Comparison of ENCODE assay signal across 7 cellular contexts in the genomic region with DNA sequence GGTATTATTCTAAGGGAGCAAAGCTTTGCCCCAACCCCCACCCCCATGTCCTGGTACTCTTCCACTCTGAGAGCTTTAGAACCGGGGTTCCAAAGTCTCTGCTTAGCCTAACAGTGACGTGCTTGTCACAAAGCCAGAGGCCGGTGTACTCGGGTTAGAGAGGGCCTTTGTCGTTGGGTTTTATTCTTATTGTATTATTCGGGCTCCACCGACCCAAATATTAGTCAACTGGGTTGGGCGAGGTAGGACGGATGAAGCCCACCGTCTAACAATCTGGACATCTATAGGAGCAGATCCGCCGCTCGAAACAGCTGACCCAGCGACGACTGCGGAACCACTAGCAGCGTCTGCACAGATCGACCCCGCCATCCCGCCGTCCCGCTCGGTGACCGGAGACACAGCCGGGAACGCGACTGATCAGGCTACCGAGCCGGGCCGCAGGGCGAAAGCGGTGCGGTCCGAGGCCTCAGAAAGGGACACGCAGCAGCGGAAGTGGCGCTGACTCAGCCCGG. TPM values are rescaled to one million over a fixed set of nuclear protein-coding genes. Genes with fewer than 3 reads are reported as not detected.
DNase-seq lines count a peak whose midpoint lies in the region; ATAC-seq, FAIRE-seq and TF ChIP-seq lines count a peak whose summit lies in the region.
"Not testable (repeated sequence)": the region's sequence is repeated elsewhere in the genome, so short reads cannot be mapped to it uniquely, and the experiment has no call there.

No MANE protein-coding gene starts in this region.

- H2AFZ ChIP-seq in K562 (ENCODE audit: low read depth, low read length): peak overlapping the region; percentile 81

- peak overlapping the region; percentile 96 for H3K27ac ChIP-seq in K562 (ENCODE audit: extremely low read depth, low read depth, low read length)
- H3K27ac ChIP-seq in lung (ENCODE audit: low read depth in 1 of 2, low read length in 1 of 2): peak overlapping the region; percentile 94 to 97
- peak overlapping the region; percentile 91 to 94 (median 91) for H3K27ac ChIP-seq in sigmoid colon

- peaks cover 29% of the 10 kb centered on the region; the same call in 2 of the 3 replicates for H3K36me3 ChIP-seq in K562 (ENCODE audit: control insufficient read depth, insufficient read depth, low read length)
- H3K36me3 ChIP-seq in lung (ENCODE audit: control insufficient read depth in 2 of 2, insufficient read depth in 2 of 2, low read length in 2 of 2); sigmoid colon: not testable (repeated sequence)

- not testable (repeated sequence) for H3K27me3 Mint-ChIP-seq in T-helper 1 cell treated with Interleukin-12 subunit alpha and Interleukin-12 subunit beta and Interleukin-4 antibody, amounts not matched to agents 30 μg/mL and 1 μg/mL, for 36 hours (ENCODE audit: low read depth)

- not testable (repeated sequence) for H3K27me3 ChIP-seq in K562 (ENCODE audit: control insufficient read depth in 2 of 2, insufficient read depth in 2 of 2, low read length in 2 of 2); lung (ENCODE audit: control insufficient read depth, insufficient read depth); sigmoid colon

- TF ChIP-seq EP300 in K562 (IDR thresholded peaks at IDR 0.05; ENCODE audit: low read length); sigmoid colon (IDR thresholded peaks at IDR 0.05): not testable (repeated sequence)

- BruUV-seq in K562 (replicated peaks; lab: Mats Ljungman, UMichigan): TSS peak; percentile 27

- peak overlapping the region; percentile 94 for H3K4me2 ChIP-seq in K562 (ENCODE audit: insufficient read depth, low read length)

- peak overlapping the region; percentile 97 for H3K4me3 ChIP-seq in K562
- peak overlapping the region; percentile 97 for H3K4me3 ChIP-seq in fibroblast of the aortic adventitia (ENCODE audit: low read depth, low read length)
- H3K4me3 ChIP-seq in lung: peak overlapping the region; percentile 38
- peak overlapping the region; percentile 86 to 92 (median 88) for H3K4me3 ChIP-seq in sigmoid colon

- not testable (repeated sequence) for H3K9me1 ChIP-seq in K562 (ENCODE audit: control insufficient read depth, insufficient read depth, low read length)

- WGBS in K562 (ENCODE audit: insufficient coverage, low coverage, missing lambda C conversion rate): 0% methylated on average over 18 of the region's 38 CpGs
- 0 to 1% methylated on average over 22 to 25 of the region's 38 CpGs for whole genome bisulfite sequencing in lung, 2 donors
- 0 to 1% methylated on average over 25 to 26 of the region's 38 CpGs for WGBS in sigmoid colon, 2 donors

- not testable (repeated sequence) for H3K36me3 Mint-ChIP-seq in T-helper 1 cell treated with Interleukin-12 subunit alpha and Interleukin-12 subunit beta and Interleukin-4 antibody, amounts not matched to agents 30 μg/mL and 1 μg/mL, for 36 hours (ENCODE audit: low read depth)

- H3K4me1 ChIP-seq in K562 (replicated peaks in 1 of 2; ENCODE audit: control insufficient read depth in 2 of 2, insufficient read depth in 2 of 2, low read length in 2 of 2) (peaks cover 26 to 30% of the 10 kb centered on the region in 2 experiments), sigmoid colon (peaks cover 0 to 43% (median 35%) of the 10 kb centered on the region in 4 donors)
- not testable (repeated sequence) for H3K4me1 ChIP-seq in lung (ENCODE audit: control insufficient read depth in 2 of 2, insufficient read depth in 2 of 2, low read length in 2 of 2)

- CTCF ChIA-PET in K562 (lab: Yijun Ruan, JAX; ENCODE audit: low intra/inter-chr PET ratio): not testable (repeated sequence)

- TF ChIP-seq RAD21 in K562 (CRISPR knock-in tag; conservative IDR thresholded peaks at IDR 0.05 in 1 of 2, IDR thresholded peaks at IDR 0.05 in 1 of 2): not testable (repeated sequence)

- H3K4me3 Mint-ChIP-seq in T-helper 1 cell treated with Interleukin-12 subunit alpha and Interleukin-12 subunit beta and Interleukin-4 antibody, amounts not matched to agents 30 μg/mL and 1 μg/mL, for 36 hours: peak overlapping the region; percentile 86

- in situ Hi-C loops in K562 (cut with MboI): not testable (repeated sequence)

- intact Hi-C loops in K562 (cut with micrococcal nuclease): not testable (repeated sequence)
- intact Hi-C loops in sigmoid colon (cut with DNase I): loop anchor here (10.0 kb wide), 1 partner anchor 184 kb away; a partner anchor contains a TSS

- FAIRE-seq in K562 (lab: Jason Lieb, UNC): peak; percentile 63

- H3K9ac ChIP-seq in K562 (ENCODE audit: insufficient read depth in 1 of 2, low read depth in 2 of 2, low read length in 2 of 2): peak overlapping the region; percentile 85 to 96

- POLR2A ChIA-PET in K562 (lab: Yijun Ruan, JAX): interaction anchor here (0.6 to 2.8 kb wide), 12 partner anchors 14 to 98 kb away, joined by 3 to 13 read pairs (median 4); a partner anchor contains a TSS

- H3K4me1 Mint-ChIP-seq in T-helper 1 cell treated with Interleukin-12 subunit alpha and Interleukin-12 subunit beta and Interleukin-4 antibody, amounts not matched to agents 30 μg/mL and 1 μg/mL, for 36 hours (ENCODE audit: low read depth): peaks cover 33% of the 10 kb centered on the region

- peaks cover 74% of the 10 kb centered on the region for H3K79me2 ChIP-seq in K562 (ENCODE audit: control insufficient read depth, insufficient read depth, low read length)

- peak overlapping the region; percentile 77 for H3K27ac Mint-ChIP-seq in T-helper 1 cell treated with Interleukin-12 subunit alpha and Interleukin-12 subunit beta and Interleukin-4 antibody, amounts not matched to agents 30 μg/mL and 1 μg/mL, for 36 hours

- not testable (repeated sequence) for H3K9me3 ChIP-seq in K562 (replicated peaks; ENCODE audit: control insufficient read depth, insufficient read depth, low read depth, low read length); lung (ENCODE audit: control insufficient read depth in 2 of 2, insufficient read depth in 1 of 2, low read length in 1 of 2); sigmoid colon

- not testable (repeated sequence) for DNase-seq in K562 (ENCODE audit: extremely low read depth in 1 of 4, low spot score in 3 of 4); fibroblast of the aortic adventitia (ENCODE audit: low read depth); lung (ENCODE audit: low spot score); sigmoid colon

- H4K20me1 ChIP-seq in K562 (replicated peaks; ENCODE audit: control insufficient read depth, insufficient read depth, low read length): not testable (repeated sequence)

- not testable (repeated sequence) for TF ChIP-seq CTCF in K562 (IDR thresholded peaks at IDR 0.05 in 2 of 3, conservative IDR thresholded peaks at IDR 0.05 in 1 of 3; ENCODE audit: insufficient read depth in 2 of 3, low read depth in 1 of 3, low read length in 3 of 3); fibroblast of the aortic adventitia (IDR thresholded peaks at IDR 0.05; ENCODE audit: insufficient read depth, low read length); lung (IDR thresholded peaks at IDR 0.05; ENCODE audit: control extremely low read depth, extremely low read depth); sigmoid colon (IDR thresholded peaks at IDR 0.05)

- not testable (repeated sequence) for H3K9me3 Mint-ChIP-seq in T-helper 1 cell treated with Interleukin-12 subunit alpha and Interleukin-12 subunit beta and Interleukin-4 antibody, amounts not matched to agents 30 μg/mL and 1 μg/mL, for 36 hours

- ATAC-seq in GM18909 (IDR thresholded peaks at IDR 0.05; ENCODE audit: poor library complexity, unreplicated experiment) (peak; percentile 5), HG03342 (IDR thresholded peaks at IDR 0.05; ENCODE audit: unreplicated experiment) (peak; percentile 1), K562 (peak; percentile 5), lung (ENCODE audit: insufficient read depth, low FRiP score) (peak; percentile 3)

- 0 out of 2 replicates have a peak, but pooled peaks have one; percentile 83 for TF ChIP-seq POLR2A in K562 (conservative IDR thresholded peaks at IDR 0.05)
- TF ChIP-seq POLR2A in sigmoid colon (IDR thresholded peaks at IDR 0.05): not testable (repeated sequence)

RNA-seq across cellular contexts. Expression of a gene that starts 0.4 kb away (rescaled TPM):
- total RNA-seq in K562 (2011; cell fraction: chromatin; rRNA removed; ENCODE audit: low replicate concordance): 143 TPM in 2 replicates
- 190 and 200 TPM in 2 replicates for total RNA-seq in K562 (2011; cell fraction: nucleolus; rRNA removed)
- total RNA-seq in K562 (2011; cell fraction: nucleoplasm; rRNA removed): 178 and 226 TPM in 2 replicates
- total RNA-seq in K562 (2014; rRNA removed) (302 and 327 TPM in 2 replicates), K562 (2014; rRNA removed; fragmentation: Illumina TruSeq; extraction: Trizol) (235 and 246 TPM in 2 replicates), K562 (2015; rRNA removed; fragmentation: Illumina TruSeq; extraction: Trizol) (215 and 217 TPM in 2 replicates), K562 (2021) (231 and 238 TPM in 2 replicates), fibroblast of the aortic adventitia (ENCODE audit: low replicate concordance) (44.1 and 117 TPM in 2 replicates), lung (10 to 100 TPM; 56.8 to 65.5 TPM), sigmoid colon (100 to 1,000 TPM in 1 of 4 donors, 10 to 100 TPM in 3; 74.0 to 117 (median 96.0) TPM)
- polyA plus RNA-seq in K562 (2011; rRNA removed) (307 and 425 TPM in 2 replicates), K562 (2014; fragmentation: Illumina TruSeq; extraction: Trizol) (303 and 361 TPM in 2 replicates), K562 (2014; fragmentation: Nextera tagmentation; extraction: Ambion mirVana) (100 to 1,000 TPM; 536 to 541 TPM), K562 (2014; rRNA removed) (411 and 464 TPM in 2 replicates), lung (10 to 100 TPM; 32.6 to 91.2 TPM), sigmoid colon (10 to 100 TPM; 33.0 to 64.4 (median 49.0) TPM)
- polyA plus RNA-seq in K562 (2011; cell fraction: cytosol; rRNA removed): 302 and 333 TPM in 2 replicates
- polyA plus RNA-seq in K562 (2011; cell fraction: nucleus; rRNA removed): 61.1 and 83.0 TPM in 2 replicates
- 178 and 267 TPM in 2 replicates for polyA plus RNA-seq in K562 (2012)
- polyA minus RNA-seq in K562 (2011; rRNA and poly(A)+ RNA removed): 317 and 349 TPM in 2 replicates
- 86.4 and 132 TPM in 2 replicates for polyA minus RNA-seq in K562 (2011; cell fraction: cytosol; rRNA and poly(A)+ RNA removed)
- polyA minus RNA-seq in K562 (2011; cell fraction: nucleus; rRNA and poly(A)+ RNA removed): 29.5 and 35.4 TPM in 2 replicates

RNA-seq across cellular contexts. Expression of a gene that starts 2.8 kb away (rescaled TPM):
- total RNA-seq in K562 (2011; cell fraction: chromatin; rRNA removed; ENCODE audit: low replicate concordance): 105 and 121 TPM in 2 replicates
- 31.3 and 32.5 TPM in 2 replicates for total RNA-seq in K562 (2011; cell fraction: nucleolus; rRNA removed)
- 51.2 and 83.9 TPM in 2 replicates for total RNA-seq in K562 (2011; cell fraction: nucleoplasm; rRNA removed)
- total RNA-seq in K562 (2014; rRNA removed): 44.7 and 50.5 TPM in 2 replicates
- 112 and 127 TPM in 2 replicates for total RNA-seq in K562 (2014; rRNA removed; fragmentation: Illumina TruSeq; extraction: Trizol)
- 78.1 and 83.6 TPM in 2 replicates for total RNA-seq in K562 (2015; rRNA removed; fragmentation: Illumina TruSeq; extraction: Trizol)
- total RNA-seq in K562 (2021): 101 and 103 TPM in 2 replicates
- 112 and 136 TPM in 2 replicates for polyA plus RNA-seq in K562 (2011; rRNA removed)
- polyA plus RNA-seq in K562 (2011; cell fraction: cytosol; rRNA removed): 35.5 and 60.8 TPM in 2 replicates
- polyA plus RNA-seq in K562 (2011; cell fraction: nucleus; rRNA removed): 52.5 and 59.6 TPM in 2 replicates
- polyA plus RNA-seq in K562 (2012): 38.4 and 46.1 TPM in 2 replicates
- 59.5 and 67.4 TPM in 2 replicates for polyA plus RNA-seq in K562 (2014; fragmentation: Illumina TruSeq; extraction: Trizol)
- polyA plus RNA-seq in K562 (2014; fragmentation: Nextera tagmentation; extraction: Ambion mirVana): 10 to 100 TPM; 28.9 to 39.7 TPM
- 53.1 and 53.4 TPM in 2 replicates for polyA plus RNA-seq in K562 (2014; rRNA removed)
- polyA minus RNA-seq in K562 (2011; rRNA and poly(A)+ RNA removed): 293 and 318 TPM in 2 replicates
- 67.9 and 134 TPM in 2 replicates for polyA minus RNA-seq in K562 (2011; cell fraction: cytosol; rRNA and poly(A)+ RNA removed)
- 19.9 and 34.4 TPM in 2 replicates for polyA minus RNA-seq in K562 (2011; cell fraction: nucleus; rRNA and poly(A)+ RNA removed)
- total RNA-seq in fibroblast of the aortic adventitia (ENCODE audit: low replicate concordance): 20.6 and 45.6 TPM in 2 replicates
- total RNA-seq in lung: 10 to 100 TPM; 28.3 to 30.2 TPM
- polyA plus RNA-seq in lung: 10 to 100 TPM in 1 of 2 donors, 1 to 10 TPM in 1; 6.5 to 11.2 TPM
- 10 to 100 TPM; 18.3 to 56.3 (median 33.3) TPM for total RNA-seq in sigmoid colon
- polyA plus RNA-seq in sigmoid colon: 10 to 100 TPM in 1 of 3 donors, 1 to 10 TPM in 2; 3.0 to 13.0 (median 4.2) TPM

RNA-seq across cellular contexts. Expression of a gene that starts 31.2 kb away (rescaled TPM):
- 46.5 and 118 TPM in 2 replicates for total RNA-seq in K562 (2011; cell fraction: chromatin; rRNA removed; ENCODE audit: low replicate concordance)
- 23.9 and 24.3 TPM in 2 replicates for total RNA-seq in K562 (2011; cell fraction: nucleolus; rRNA removed)
- 35.3 and 42.9 TPM in 2 replicates for total RNA-seq in K562 (2011; cell fraction: nucleoplasm; rRNA removed)
- total RNA-seq in K562 (2014; rRNA removed) (14.0 and 22.5 TPM in 2 replicates), K562 (2014; rRNA removed; fragmentation: Illumina TruSeq; extraction: Trizol) (28.4 and 32.1 TPM in 2 replicates), K562 (2015; rRNA removed; fragmentation: Illumina TruSeq; extraction: Trizol) (26.5 and 26.6 TPM in 2 replicates), K562 (2021) (33.2 and 36.3 TPM in 2 replicates), fibroblast of the aortic adventitia (ENCODE audit: low replicate concordance) (10.1 and 33.4 TPM in 2 replicates), lung (10 to 100 TPM; 26.4 to 35.4 TPM), sigmoid colon (10 to 100 TPM; 23.8 to 31.6 (median 25.2) TPM)
- polyA plus RNA-seq in K562 (2011; rRNA removed) (18.4 and 24.0 TPM in 2 replicates), K562 (2014; fragmentation: Illumina TruSeq; extraction: Trizol) (28.7 and 29.1 TPM in 2 replicates), K562 (2014; fragmentation: Nextera tagmentation; extraction: Ambion mirVana) (1 to 10 TPM; 5.0 to 5.6 TPM), K562 (2014; rRNA removed) (11.9 and 13.2 TPM in 2 replicates), lung (1 to 10 TPM; 7.1 TPM), sigmoid colon (1 to 10 TPM; 3.6 to 8.0 (median 4.9) TPM)
- polyA plus RNA-seq in K562 (2011; cell fraction: cytosol; rRNA removed): 14.4 and 17.0 TPM in 2 replicates
- polyA plus RNA-seq in K562 (2011; cell fraction: nucleus; rRNA removed): 21.7 and 22.5 TPM in 2 replicates
- 15.0 and 16.6 TPM in 2 replicates for polyA plus RNA-seq in K562 (2012)
- 60.3 and 69.3 TPM in 2 replicates for polyA minus RNA-seq in K562 (2011; rRNA and poly(A)+ RNA removed)
- polyA minus RNA-seq in K562 (2011; cell fraction: cytosol; rRNA and poly(A)+ RNA removed): 31.1 and 31.3 TPM in 2 replicates
- 22.2 and 41.8 TPM in 2 replicates for polyA minus RNA-seq in K562 (2011; cell fraction: nucleus; rRNA and poly(A)+ RNA removed)

Comparison
In these comparisons a context has a peak if more than half of its experiments do, and no peak if none do; other contexts are left out.
1. H3K4me3 ChIP-seq: peak in every context shown above with its lines; median percentile 97 in K562; 97 in fibroblast of the aortic adventitia; 88 in sigmoid colon; 38 in lung.